ENCODE assay signal across 8 cellular contexts in the genomic region with DNA sequence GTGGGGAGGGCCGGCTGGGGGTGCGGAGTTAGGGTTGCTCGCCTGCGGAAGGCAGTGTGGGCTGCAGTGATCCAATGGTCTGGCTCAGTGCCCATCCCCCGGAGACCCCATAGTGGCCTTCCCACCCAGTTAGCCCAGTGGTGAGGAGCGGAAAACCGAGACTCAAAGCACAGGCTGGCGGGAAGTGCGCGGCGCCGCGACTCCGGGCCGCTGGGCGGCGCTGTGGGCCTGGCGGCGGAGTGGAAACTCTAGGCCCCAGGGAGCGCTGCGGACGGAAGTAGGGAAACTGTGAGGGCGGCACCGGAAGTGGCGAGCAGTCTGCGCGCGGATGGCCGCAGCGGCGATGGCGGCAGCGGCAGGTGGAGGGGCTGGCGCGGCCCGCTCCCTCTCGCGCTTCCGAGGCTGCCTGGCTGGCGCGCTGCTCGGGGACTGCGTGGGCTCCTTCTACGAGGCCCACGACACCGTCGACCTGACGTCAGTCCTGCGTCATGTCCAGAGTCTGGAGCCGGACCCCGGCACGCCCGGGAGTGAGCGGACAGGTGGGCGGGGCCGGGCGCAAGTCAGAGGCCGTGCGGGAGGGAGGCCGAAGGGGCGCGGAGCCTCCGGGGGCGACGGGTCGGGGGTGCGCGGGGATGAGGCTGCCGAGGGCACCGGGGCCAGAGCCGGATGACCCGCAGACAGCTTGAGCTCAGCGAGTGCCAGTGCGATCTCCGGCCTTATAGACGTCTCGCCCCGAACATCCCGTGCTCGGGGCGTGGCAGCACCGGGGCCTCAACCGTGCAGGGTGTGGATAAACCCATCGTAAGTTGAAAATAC. TPM values are rescaled to one million over a fixed set of nuclear protein-coding genes. Genes with fewer than 3 reads are reported as not detected.
DNase-seq lines count a peak whose midpoint lies in the region; ATAC-seq and TF ChIP-seq lines count a peak whose summit lies in the region.

A gene with protein sequence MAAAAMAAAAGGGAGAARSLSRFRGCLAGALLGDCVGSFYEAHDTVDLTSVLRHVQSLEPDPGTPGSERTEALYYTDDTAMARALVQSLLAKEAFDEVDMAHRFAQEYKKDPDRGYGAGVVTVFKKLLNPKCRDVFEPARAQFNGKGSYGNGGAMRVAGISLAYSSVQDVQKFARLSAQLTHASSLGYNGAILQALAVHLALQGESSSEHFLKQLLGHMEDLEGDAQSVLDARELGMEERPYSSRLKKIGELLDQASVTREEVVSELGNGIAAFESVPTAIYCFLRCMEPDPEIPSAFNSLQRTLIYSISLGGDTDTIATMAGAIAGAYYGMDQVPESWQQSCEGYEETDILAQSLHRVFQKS (plus strand): TSS at position 316 of the 816 bp plus-strand sequence. CDS start 13 bp downstream, at position 329.

- H3F3A ChIP-seq in GM23338 (replicated peaks; ENCODE audit: low read depth) = 0 out of 2 replicates have a peak, but pooled peaks cover 7% of the 10 kb centered on the region

- no peaks in the 10 kb centered on the region for H3K9me3 ChIP-seq in fibroblast of lung (ENCODE audit: control insufficient read depth, insufficient read depth, low read depth, low read length)

- H3K79me2 ChIP-seq in GM23338 (replicated peaks; ENCODE audit: insufficient read depth) = peaks cover 13% of the 10 kb centered on the region
- peaks cover 26% of the 10 kb centered on the region for H3K79me2 ChIP-seq in fibroblast of lung (ENCODE audit: control insufficient read depth, insufficient read depth, low read length)

- H3K4me2 ChIP-seq in GM23338 (peak within 1 kb of the TSS; percentile 96), fibroblast of lung (ENCODE audit: extremely low read depth, insufficient read depth, low read length) (peak within 1 kb of the TSS; percentile 100)

- peaks cover 22% of the 10 kb centered on the region for H3K36me3 Mint-ChIP-seq in GM23338 (ENCODE audit: low read depth)
- H3K36me3 Mint-ChIP-seq in naive thymus-derived CD8-positive, alpha-beta T cell = peaks cover 0 to 30% (median 0%) of the 10 kb centered on the region in 3 donors
- H3K36me3 Mint-ChIP-seq in stimulated activated naive B cell treated with anti-CD40 and anti-IgM and Interleukin-4, amounts not matched to agents 10 μg/mL and 1 μg/mL and 100 μg/mL, for 72 hours = peaks cover 21 to 37% of the 10 kb centered on the region in 2 donors

- peak within 1 kb of the TSS; percentile 89 for H3K27ac Mint-ChIP-seq in GM23338
- H3K27ac Mint-ChIP-seq in naive thymus-derived CD8-positive, alpha-beta T cell = peak within 1 kb of the TSS; percentile 83 to 96 (median 92)
- H3K27ac Mint-ChIP-seq in stimulated activated naive B cell treated with anti-CD40 and anti-IgM and Interleukin-4, amounts not matched to agents 10 μg/mL and 1 μg/mL and 100 μg/mL, for 72 hours = peak within 1 kb of the TSS; percentile 95

- H3K36me3 ChIP-seq in GM23338 (ENCODE audit: insufficient read depth) (peaks cover 11% of the 10 kb centered on the region; the same call in 1 of the 2 replicates), fibroblast of lung (ENCODE audit: control insufficient read depth, insufficient read depth, low read length) (peaks cover 22% of the 10 kb centered on the region)

- H3K4me1 ChIP-seq in GM23338 (ENCODE audit: insufficient read depth) = peaks cover 6% of the 10 kb centered on the region; the same call in 1 of the 2 replicates
- peaks cover 8% of the 10 kb centered on the region for H3K4me1 ChIP-seq in fibroblast of lung (ENCODE audit: control insufficient read depth, extremely low read depth, insufficient read depth, low read length)

- ATAC-seq in GM23338 = peak; percentile 67
- peak; percentile 90 to 92 for ATAC-seq in naive thymus-derived CD8-positive, alpha-beta T cell
- peak; percentile 90 to 92 for ATAC-seq in stimulated activated naive B cell treated with anti-CD40 and anti-IgM and Interleukin-4, amounts not matched to agents 10 μg/mL and 1 μg/mL and 100 μg/mL, for 72 hours (replicated peaks)

- peak; percentile 87 to 97 for TF ChIP-seq CTCF in GM23338 (conservative IDR thresholded peaks at IDR 0.05; ENCODE audit: low read depth in 2 of 2)
- TF ChIP-seq CTCF in fibroblast of lung (conservative IDR thresholded peaks at IDR 0.05 in 1 of 2, IDR thresholded peaks at IDR 0.05 in 1 of 2; ENCODE audit: low read depth in 1 of 2, low read length in 2 of 2) = peak; percentile 85 to 91

- POLR2A ChIA-PET in naive thymus-derived CD8-positive, alpha-beta T cell (lab: Charles Lee) = interaction anchor here (0.6 to 1.6 kb wide), 13 partner anchors 20 to 353 kb away, joined by 3 to 10 read pairs (median 4); a partner anchor contains a TSS

- H4K20me1 ChIP-seq in GM23338 (replicated peaks; ENCODE audit: insufficient read depth) = peaks cover 3% of the 10 kb centered on the region; the same call in 1 of the 2 replicates
- H4K20me1 ChIP-seq in fibroblast of lung (ENCODE audit: control insufficient read depth, extremely low read depth, insufficient read depth, low read length) = no peaks in the 10 kb centered on the region

- no peaks in the 10 kb centered on the region; the same call in 2 of the 3 replicates for H3K9me3 Mint-ChIP-seq in GM23338
- H3K9me3 Mint-ChIP-seq in naive thymus-derived CD8-positive, alpha-beta T cell = no peaks in the 10 kb centered on the region
- H3K9me3 Mint-ChIP-seq in stimulated activated naive B cell treated with anti-CD40 and anti-IgM and Interleukin-4, amounts not matched to agents 10 μg/mL and 1 μg/mL and 100 μg/mL, for 72 hours = no peaks in the 10 kb centered on the region

- peak within 1 kb of the TSS; percentile 91 for H3K4me3 Mint-ChIP-seq in GM23338
- peak within 1 kb of the TSS; percentile 76 to 94 (median 90) for H3K4me3 Mint-ChIP-seq in naive thymus-derived CD8-positive, alpha-beta T cell
- H3K4me3 Mint-ChIP-seq in stimulated activated naive B cell treated with anti-CD40 and anti-IgM and Interleukin-4, amounts not matched to agents 10 μg/mL and 1 μg/mL and 100 μg/mL, for 72 hours = peak within 1 kb of the TSS; percentile 91 to 96

- H3K27me3 ChIP-seq in GM23338 (ENCODE audit: insufficient read depth) = no peaks in the 10 kb centered on the region
- no peaks in the 10 kb centered on the region for H3K27me3 ChIP-seq in fibroblast of lung (ENCODE audit: control insufficient read depth, insufficient read depth, low read length)

- H2AFZ ChIP-seq in GM23338 = peak within 1 kb of the TSS; percentile 98
- H2AFZ ChIP-seq in fibroblast of lung (ENCODE audit: low read length) = peak within 1 kb of the TSS; percentile 94

- H3K4me3 ChIP-seq in GM23338 (peak within 1 kb of the TSS; percentile 95), fibroblast of lung (replicated peaks in 1 of 4; ENCODE audit: control extremely low read depth in 1 of 4, insufficient read depth in 1 of 4, low read depth in 3 of 4, low read length in 4 of 4) (peak within 1 kb of the TSS; percentile 83 to 98 (median 90))

- peaks cover 14% of the 10 kb centered on the region for H3K4me1 Mint-ChIP-seq in GM23338
- H3K4me1 Mint-ChIP-seq in naive thymus-derived CD8-positive, alpha-beta T cell = peaks cover 6 to 41% (median 28%) of the 10 kb centered on the region in 4 donors
- H3K4me1 Mint-ChIP-seq in stimulated activated naive B cell treated with anti-CD40 and anti-IgM and Interleukin-4, amounts not matched to agents 10 μg/mL and 1 μg/mL and 100 μg/mL, for 72 hours = peaks cover 16 to 28% of the 10 kb centered on the region in 2 donors

- DNase-seq in ELF-1 (ENCODE audit: low read depth, low spot score) = peak; percentile 94
- DNase-seq in GM23338 (ENCODE audit: low spot score) = peak; percentile 94
- peak; percentile 83 for DNase-seq in LHCN-M2 (ENCODE audit: low read depth)
- DNase-seq in RPMI8226 = peak; percentile 97
- DNase-seq in activated T-helper 1 cell treated with anti-CD3 and anti-CD28 coated beads, Interleukin-2, amount 50 U/mL, for 16 hours (ENCODE audit: low read depth in 1 of 2, low spot score in 1 of 2) = peak; percentile 82 to 84
- peak; percentile 91 for DNase-seq in fibroblast of lung (ENCODE audit: low read depth in 2 of 2)
- peak; percentile 83 to 94 (median 89) for DNase-seq in naive thymus-derived CD8-positive, alpha-beta T cell
- DNase-seq in stimulated activated naive B cell treated with anti-CD40 and anti-IgM and Interleukin-4, amounts not matched to agents 10 μg/mL and 1 μg/mL and 100 μg/mL, for 72 hours = peak; percentile 85

- no peaks in the 10 kb centered on the region for H3K9me2 ChIP-seq in GM23338 (ENCODE audit: insufficient read depth)

- peaks cover 9% of the 10 kb centered on the region for H3K27me3 Mint-ChIP-seq in GM23338 (ENCODE audit: insufficient read depth, low read depth, poor library complexity)
- H3K27me3 Mint-ChIP-seq in naive thymus-derived CD8-positive, alpha-beta T cell = peaks cover 0 to 30% (median 4%) of the 10 kb centered on the region in 5 donors
- H3K27me3 Mint-ChIP-seq in stimulated activated naive B cell treated with anti-CD40 and anti-IgM and Interleukin-4, amounts not matched to agents 10 μg/mL and 1 μg/mL and 100 μg/mL, for 72 hours = peaks cover 0 to 13% of the 10 kb centered on the region in 2 donors

- no peak within 1 kb of the TSS; the same call in 1 of the 2 replicates for H3K27ac ChIP-seq in GM23338 (ENCODE audit: low read depth)
- peak within 1 kb of the TSS; percentile 87 for H3K27ac ChIP-seq in fibroblast of lung (ENCODE audit: insufficient read depth, low read length)

- H3K9ac ChIP-seq in fibroblast of lung (ENCODE audit: insufficient read depth, low read length) = peak within 1 kb of the TSS; percentile 73

TF ChIP-seq in GM23338, 12 proteins besides CTCF, POLR2A, EP300 and RAD21 (continues in another document):
- peak; percentile 98 for TF ChIP-seq POLR2AphosphoS5 (IDR thresholded peaks at IDR 0.05; ENCODE audit: low read depth)
- no peak for TF ChIP-seq JUNB (IDR thresholded peaks at IDR 0.05; ENCODE audit: unreplicated experiment)
- peak; percentile 94 for TF ChIP-seq CREB1 (CRISPR knock-in tag; IDR thresholded peaks at IDR 0.05; ENCODE audit: low read depth)

RNA-seq across cellular contexts. Expression of the gene that starts here (rescaled TPM):
- 46.6 and 47.1 TPM in 2 replicates for total RNA-seq in GM23338 (2014; rRNA removed; shearing (Covaris generic))
- polyA plus RNA-seq in GM23338 (2016; fragmentation: Nextera tagmentation; extraction: Ambion mirVana) = 21.5 and 22.6 TPM in 2 replicates
- total RNA-seq in LHCN-M2 (2014; rRNA removed) = 41.2 and 46.9 TPM in 2 replicates
- 32.8 TPM for polyA plus RNA-seq in LHCN-M2 (2012)
- total RNA-seq in fibroblast of lung = 25.9 and 30.9 TPM in 2 replicates
- polyA plus RNA-seq in fibroblast of lung = 25.3 and 33.9 TPM in 2 replicates
- 26.4 and 34.8 TPM in 2 replicates for polyA plus RNA-seq in fibroblast of lung (2012)
- polyA minus RNA-seq in fibroblast of lung (ENCODE audit: low replicate concordance) = 31.6 and 33.3 TPM in 2 replicates
- total RNA-seq in naive thymus-derived CD8-positive, alpha-beta T cell = 10 to 100 TPM; 28.3 to 30.4 TPM
- polyA plus RNA-seq in naive thymus-derived CD8-positive, alpha-beta T cell = 10 to 100 TPM in 2 of 3 donors, 1 to 10 TPM in 1; 9.9 to 24.8 (median 11.5) TPM
